ENCODE assay signal across 23 cellular contexts in genomic region chr16:24046442-24046841, GRCh38.
DNase-seq lines count a peak whose midpoint lies in the region; ATAC-seq and TF ChIP-seq lines count a peak whose summit lies in the region.
"Had no signal": no experiment of that assay in that cellular context is flagged by ENCODE, and none has a peak within 500 bp of the region (broad histone marks: within the 10 kb centered on the region; RNA-seq: fewer than 3 reads in every experiment).

No MANE protein-coding gene starts in this region.

- no peak overlapping the region for H4K8ac ChIP-seq in mesendoderm (ENCODE audit: low read depth, low read length)

- ATAC-seq in sciatic nerve (no peak), GM18873 (IDR thresholded peaks at IDR 0.05; ENCODE audit: low FRiP score, unreplicated experiment) (no peak)
- ATAC-seq: activated CD4-positive, alpha-beta T cell treated with anti-CD3 and anti-CD28 coated beads for 36 hours; activated T-cell treated with anti-CD3 and anti-CD28 coated beads, Interleukin-2, amount 50 U/mL, for 4 hours; left colon; naive thymus-derived CD4-positive, alpha-beta T cell had no signal

- no peak overlapping the region for H2BK15ac ChIP-seq in mesendoderm (replicated peaks; ENCODE audit: low read depth)

- no peak overlapping the region for H2AK5ac ChIP-seq in mesendoderm (ENCODE audit: low read length)

- no CpG with 5 or more reads among the region's 4 CpGs for WGBS in mesendoderm (ENCODE audit: extremely low coverage, insufficient coverage, low lambda C conversion rate)

- H2BK120ac ChIP-seq in mesendoderm (ENCODE audit: low read depth, low read length), result no peak overlapping the region

- no peaks in the 10 kb centered on the region for H3K4me1 ChIP-seq in mesendoderm (ENCODE audit: control insufficient read depth, low read depth, low read length)
- H3K4me1 ChIP-seq: ascending aorta, Peyer's patch, SJSA1 had no signal

- peak overlapping the region in 36 of 59 donors; percentile 1 to 65 (median 32) for H3K27ac ChIP-seq in dorsolateral prefrontal cortex
- no peak overlapping the region for H3K27ac ChIP-seq in mesendoderm (ENCODE audit: low read depth, low read length)
- H3K27ac ChIP-seq: ascending aorta, Peyer's patch, SJSA1, spleen had no signal

- H3K4me3 ChIP-seq in H7 (ENCODE audit: insufficient read depth, low read depth, low read length), result no peak overlapping the region
- no peak overlapping the region for H3K4me3 ChIP-seq in dorsolateral prefrontal cortex
- H3K4me3 ChIP-seq in mesendoderm (ENCODE audit: low read length), result no peak overlapping the region
- H3K4me3 ChIP-seq: ascending aorta, MG63, Peyer's patch, SJSA1, spleen had no signal

- no peak overlapping the region for H3K18ac ChIP-seq in mesendoderm (ENCODE audit: low read length)

- no peak overlapping the region for H2BK5ac ChIP-seq in mesendoderm (ENCODE audit: low read length)

- no peak overlapping the region for H4K5ac ChIP-seq in mesendoderm (ENCODE audit: low read length)

- no peak overlapping the region for H3K23ac ChIP-seq in mesendoderm (ENCODE audit: low read length)

- DNase-seq in Ammon's horn (ENCODE audit: low spot score) (peak; percentile 20), H7 (peak; percentile 42), dorsolateral prefrontal cortex (no peak), mesendoderm (peak; percentile 59), sciatic nerve (ENCODE audit: low spot score) (no peak), SHP77 treated with DMSO at 0.1 percent for 48 hours (lab: John Stamatoyannopoulos, UW) (no peak), NCI-H1105 treated with DMSO at 0.1 percent for 48 hours (lab: John Stamatoyannopoulos, UW) (no peak)
- DNase-seq: activated CD4-positive, alpha-beta T cell treated with anti-CD3 and anti-CD28 coated beads for 36 hours; activated naive CD4-positive, alpha-beta T cell treated with anti-CD3 and anti-CD28 coated beads, Interleukin-2, amount 10 ng/mL, durations not matched to agents 7 days and 5 days; activated T-cell treated with anti-CD3 and anti-CD28 coated beads, Interleukin-2, amount 50 U/mL, for 4 hours; left colon; mesenchymal stem cell; MG63; naive thymus-derived CD4-positive, alpha-beta T cell; NCI-H1417 treated with DMSO at 0.1 percent for 48 hours; NCI-H510A treated with DMSO at 0.1 percent for 48 hours; spleen; stimulated activated CD4-positive, alpha-beta T cell treated with anti-CD3 and anti-CD28 coated beads, Interleukin-4, amount 100 ng/mL, for 24 hours; T-helper 1 cell had no signal

- no peak for TF ChIP-seq CTCF in dorsolateral prefrontal cortex (IDR thresholded peaks at IDR 0.05 in 54 of 56, conservative IDR thresholded peaks at IDR 0.05 in 2 of 56; ENCODE audit: low read depth in 1 of 56, partially characterized antibody in 56 of 56)

- H3K36me3 ChIP-seq in H7 (replicated peaks; ENCODE audit: control insufficient read depth, insufficient read depth, low read length), result no peaks in the 10 kb centered on the region
- no peaks in the 10 kb centered on the region for H3K36me3 ChIP-seq in mesendoderm (ENCODE audit: control insufficient read depth, insufficient read depth, low read length)
- H3K36me3 ChIP-seq: ascending aorta, MG63, Peyer's patch, SJSA1 had no signal

- no peak overlapping the region for H3K56ac ChIP-seq in mesendoderm (ENCODE audit: low read length)

- no peak overlapping the region for H3K4me2 ChIP-seq in mesendoderm (ENCODE audit: low read length)

- H3K9ac ChIP-seq in mesendoderm (ENCODE audit: low read length), result no peak overlapping the region

- H3K79me1 ChIP-seq in mesendoderm (ENCODE audit: low read length), result no peaks in the 10 kb centered on the region

- intact Hi-C loops in dorsolateral prefrontal cortex (cut with DNase I) (no loop called here), sciatic nerve (cut with DNase I) (loop anchor here (10.0 kb wide), 2 partner anchors 208 to 458 kb away; partner anchors contain the start of gene CACNG3)

- H3K4ac ChIP-seq in mesendoderm (ENCODE audit: low read depth, low read length), result no peak overlapping the region

- H3K27me3 ChIP-seq in H7 (ENCODE audit: control insufficient read depth, insufficient read depth, low read length) (no peaks in the 10 kb centered on the region), dorsolateral prefrontal cortex (no peaks in the 10 kb centered on the region), mesendoderm (ENCODE audit: insufficient read depth, low read length, poor library complexity) (no peaks in the 10 kb centered on the region)
- H3K27me3 ChIP-seq: ascending aorta, Peyer's patch, SJSA1, spleen had no signal

- no peaks in the 10 kb centered on the region for H3K79me2 ChIP-seq in mesendoderm (ENCODE audit: control insufficient read depth, insufficient read depth, low read length)

Comparison
In these comparisons a context has a peak if more than half of its experiments do, and no peak if none do; other contexts are left out.
1. DNase-seq: peak in Ammon's horn (single experiment), H7 (single experiment) and mesendoderm (single experiment); none in dorsolateral prefrontal cortex (0 of 10), sciatic nerve (single experiment), SHP77 treated with DMSO at 0.1 percent for 48 hours (single experiment) and NCI-H1105 treated with DMSO at 0.1 percent for 48 hours (single experiment).